12 cellular contexts compared by ENCODE assay signal in genomic region chr2:111706481-111707001, GRCh38.
DNase-seq lines count a peak whose midpoint lies in the region; ATAC-seq, FAIRE-seq and TF ChIP-seq lines count a peak whose summit lies in the region.
"Had no signal": no experiment of that assay in that cellular context is flagged by ENCODE, and none has a peak within 500 bp of the region (broad histone marks: within the 10 kb centered on the region; RNA-seq: fewer than 3 reads in every experiment).

No MANE protein-coding gene starts in this region.

- H3K79me2 ChIP-seq in GM12878 (ENCODE audit: control insufficient read depth, insufficient read depth, low read length) = no peaks in the 10 kb centered on the region

- H3K4me1 Mint-ChIP-seq in activated T-cell treated with anti-CD3 and anti-CD28 coated beads, Interleukin-2, amount 50 U/mL, for 4 hours (ENCODE audit: low read depth) = peaks cover 28% of the 10 kb centered on the region
- peaks cover 49% of the 10 kb centered on the region for H3K4me1 Mint-ChIP-seq in stimulated activated memory B cell treated with anti-CD40 and anti-IgM and Interleukin-4, amounts not matched to agents 10 μg/mL and 1 μg/mL and 100 μg/mL, for 72 hours

- H4K20me1 ChIP-seq in GM12878 (ENCODE audit: control insufficient read depth, insufficient read depth) = no peaks in the 10 kb centered on the region

- RAD21 ChIA-PET in GM12878 (lab: Charles Lee; ENCODE audit: unreplicated experiment) = no interaction called here

- no peaks in the 10 kb centered on the region for H3K27me3 ChIP-seq in HUES64 (ENCODE audit: insufficient read depth, low read length)
- no peaks in the 10 kb centered on the region for H3K27me3 ChIP-seq in GM12878 (replicated peaks in 1 of 2; ENCODE audit: control insufficient read depth in 2 of 2, insufficient read depth in 2 of 2, low read length in 1 of 2)

- H3K36me3 Mint-ChIP-seq in activated T-cell treated with anti-CD3 and anti-CD28 coated beads, Interleukin-2, amount 50 U/mL, for 4 hours (ENCODE audit: insufficient read depth) = no peaks in the 10 kb centered on the region
- H3K36me3 Mint-ChIP-seq in stimulated activated memory B cell treated with anti-CD40 and anti-IgM and Interleukin-4, amounts not matched to agents 10 μg/mL and 1 μg/mL and 100 μg/mL, for 72 hours = no peaks in the 10 kb centered on the region

- POLR2A ChIA-PET in GM12878 (lab: Charles Lee) = interaction anchor here (0.6 kb wide), 1 partner anchor 28 kb away, joined by 3 read pairs; no protein-coding TSS in a partner anchor

- TF ChIP-seq CTCF in GM12878 (IDR thresholded peaks at IDR 0.05 in 2 of 3, conservative IDR thresholded peaks at IDR 0.05 in 1 of 3; ENCODE audit: control insufficient read depth in 2 of 3, extremely low read depth in 1 of 3, insufficient read depth in 1 of 3, low read depth in 3 of 3, low read length in 3 of 3) = no peak

- no peak for FAIRE-seq in GM12878 (lab: Jason Lieb, UNC)
- no peak for FAIRE-seq in frontal cortex (lab: Jason Lieb, UNC)
- FAIRE-seq: kidney had no signal

- H3K9me3 ChIP-seq in HUES64 (ENCODE audit: insufficient read depth, low read depth, low read length) (no peaks in the 10 kb centered on the region), GM12878 (replicated peaks; ENCODE audit: control insufficient read depth, insufficient read depth, low read length) (no peaks in the 10 kb centered on the region; the same call in 2 of the 3 replicates)

- intact Hi-C loops in GM12878 (cut with micrococcal nuclease; ENCODE audit: unreplicated experiment) = no loop called here

- no peak for TF ChIP-seq RAD21 in GM12878 (IDR thresholded peaks at IDR 0.05; ENCODE audit: insufficient read depth, low read depth, low read length)

- no TSS peak for BruUV-seq in GM12878 (replicated peaks; lab: Mats Ljungman, UMichigan)

- SMC1A ChIA-PET in GM12878 (lab: Charles Lee; ENCODE audit: uncharacterized antibody, unreplicated experiment) = no interaction called here

- H3K27ac ChIP-seq in HUES64 (ENCODE audit: low read depth, low read length) (peak overlapping the region; percentile 88), GM12878 (ENCODE audit: control insufficient read depth, insufficient read depth) (no peak overlapping the region)

- in situ Hi-C loops in GM12878 (cut with MboI) = loop anchor here (10.0 to 25.0 kb wide), 3 partner anchors 219 to 894 kb away; no protein-coding TSS in a partner anchor

- peak overlapping the region; percentile 35 for H3K4me2 ChIP-seq in GM12878 (ENCODE audit: control insufficient read depth, insufficient read depth)

- H3K9ac ChIP-seq in HUES64 (ENCODE audit: low read depth, low read length) (peak overlapping the region; percentile 42; the same call in 1 of the 2 replicates), GM12878 (ENCODE audit: control insufficient read depth, insufficient read depth, low read length) (no peak overlapping the region)

- peaks cover 5% of the 10 kb centered on the region for H3K27me3 Mint-ChIP-seq in activated T-cell treated with anti-CD3 and anti-CD28 coated beads, Interleukin-2, amount 50 U/mL, for 4 hours (ENCODE audit: low read depth)
- H3K27me3 Mint-ChIP-seq in stimulated activated memory B cell treated with anti-CD40 and anti-IgM and Interleukin-4, amounts not matched to agents 10 μg/mL and 1 μg/mL and 100 μg/mL, for 72 hours = no peaks in the 10 kb centered on the region
- H3K27me3 Mint-ChIP-seq: effector memory CD8-positive, alpha-beta T cell had no signal

- 89% methylated on average over 9 of the region's 9 CpGs for WGBS in HUES64
- WGBS in GM12878 (ENCODE audit: insufficient coverage, insufficient replicate concordance, low lambda C conversion rate, missing lambda C conversion rate) = 53% methylated on average over 9 of the region's 9 CpGs

- no peaks in the 10 kb centered on the region for H3K9me3 Mint-ChIP-seq in activated T-cell treated with anti-CD3 and anti-CD28 coated beads, Interleukin-2, amount 50 U/mL, for 4 hours
- H3K9me3 Mint-ChIP-seq in stimulated activated memory B cell treated with anti-CD40 and anti-IgM and Interleukin-4, amounts not matched to agents 10 μg/mL and 1 μg/mL and 100 μg/mL, for 72 hours = no peaks in the 10 kb centered on the region
- H3K9me3 Mint-ChIP-seq: effector memory CD8-positive, alpha-beta T cell had no signal

- peak; percentile 44 to 48 for DNase-seq in activated T-cell treated with anti-CD3 and anti-CD28 coated beads, Interleukin-2, amount 50 U/mL, for 48 hours
- no peak for DNase-seq in activated T-cell treated with anti-CD3 and anti-CD28 coated beads, Interleukin-2, amount 50 U/mL, for 4 hours
- DNase-seq in GM12878 (ENCODE audit: low read depth, low spot score) = no peak
- DNase-seq in frontal cortex (ENCODE audit: low spot score in 2 of 2) = no peak
- DNase-seq: effector memory CD8-positive, alpha-beta T cell; kidney; NCI-H345; nucleus accumbens had no signal

- H3K4me3 ChIP-seq in HUES64 (ENCODE audit: low read length) (no peak overlapping the region), GM12878 (no peak overlapping the region)

- no peak for ATAC-seq in activated T-cell treated with anti-CD3 and anti-CD28 coated beads, Interleukin-2, amount 50 U/mL, for 4 hours
- ATAC-seq in GM12878 = peak; percentile 28
- ATAC-seq in stimulated activated memory B cell treated with anti-CD40 and anti-IgM and Interleukin-4, amounts not matched to agents 10 μg/mL and 1 μg/mL and 100 μg/mL, for 72 hours = peak; percentile 25
- ATAC-seq in HG03108 (IDR thresholded peaks at IDR 0.05; ENCODE audit: unreplicated experiment) = no peak
- no peak for ATAC-seq in HG03571 (IDR thresholded peaks at IDR 0.05; ENCODE audit: unreplicated experiment)

- H3K27ac Mint-ChIP-seq in stimulated activated memory B cell treated with anti-CD40 and anti-IgM and Interleukin-4, amounts not matched to agents 10 μg/mL and 1 μg/mL and 100 μg/mL, for 72 hours = peak overlapping the region; percentile 96

- no peak overlapping the region for H3K4me3 Mint-ChIP-seq in activated T-cell treated with anti-CD3 and anti-CD28 coated beads, Interleukin-2, amount 50 U/mL, for 4 hours
- no peak overlapping the region for H3K4me3 Mint-ChIP-seq in stimulated activated memory B cell treated with anti-CD40 and anti-IgM and Interleukin-4, amounts not matched to agents 10 μg/mL and 1 μg/mL and 100 μg/mL, for 72 hours
- H3K4me3 Mint-ChIP-seq: effector memory CD8-positive, alpha-beta T cell had no signal

- H3K36me3 ChIP-seq in HUES64 (ENCODE audit: insufficient read depth, low read length) (no peaks in the 10 kb centered on the region), GM12878 (ENCODE audit: control insufficient read depth in 2 of 2, insufficient read depth in 2 of 2, low read length in 1 of 2) (no peaks in the 10 kb centered on the region)

- CTCF ChIA-PET in GM12878 (lab: Yijun Ruan, JAX) = interaction anchor here (0.6 to 0.7 kb wide), 2 partner anchors 10 to 16 kb away, joined by 3 read pairs; no protein-coding TSS in a partner anchor

- TF ChIP-seq POLR2A in GM12878 (IDR thresholded peaks at IDR 0.05; ENCODE audit: low read depth, low read length) = no peak

- no peak overlapping the region for H2AFZ ChIP-seq in GM12878 (ENCODE audit: control insufficient read depth, low read depth, low read length)

- peaks cover 38% of the 10 kb centered on the region for H3K4me1 ChIP-seq in HUES64 (ENCODE audit: insufficient read depth, low read length)
- peaks cover 20% of the 10 kb centered on the region for H3K4me1 ChIP-seq in GM12878 (ENCODE audit: control insufficient read depth, insufficient read depth, low read length)

- no peak for TF ChIP-seq EP300 in GM12878 (IDR thresholded peaks at IDR 0.05; ENCODE audit: borderline replicate concordance in 1 of 2, control insufficient read depth in 1 of 2, low read depth in 2 of 2, low read length in 2 of 2)

TF ChIP-seq in GM12878, 131 proteins besides CTCF, POLR2A, EP300 and RAD21:
- TF ChIP-seq CHD2 (IDR thresholded peaks at IDR 0.05; ENCODE audit: borderline replicate concordance, low read depth, low read length) = no peak
- peak; percentile 59; the same call in 1 of the 2 replicates for TF ChIP-seq SPI1 (IDR thresholded peaks at IDR 0.05; ENCODE audit: borderline replicate concordance, insufficient read depth, low read depth, low read length)
TF ChIP-seq in GM12878: peak in this region for 1.

Comparison
In these comparisons a context has a peak if more than half of its experiments do, and no peak if none do; other contexts are left out.
1. DNase-seq: peak in activated T-cell treated with anti-CD3 and anti-CD28 coated beads, Interleukin-2, amount 50 U/mL, for 48 hours (2 of 2); none in activated T-cell treated with anti-CD3 and anti-CD28 coated beads, Interleukin-2, amount 50 U/mL, for 4 hours (single experiment), GM12878 (single experiment) and frontal cortex (0 of 2).
2. ATAC-seq: peak in GM12878 (single experiment) and stimulated activated memory B cell treated with anti-CD40 and anti-IgM and Interleukin-4, amounts not matched to agents 10 μg/mL and 1 μg/mL and 100 μg/mL, for 72 hours (single experiment); none in activated T-cell treated with anti-CD3 and anti-CD28 coated beads, Interleukin-2, amount 50 U/mL, for 4 hours (0 of 2), HG03108 (single experiment) and HG03571 (single experiment).